31 cellular contexts compared by ENCODE assay signal in the genomic region with DNA sequence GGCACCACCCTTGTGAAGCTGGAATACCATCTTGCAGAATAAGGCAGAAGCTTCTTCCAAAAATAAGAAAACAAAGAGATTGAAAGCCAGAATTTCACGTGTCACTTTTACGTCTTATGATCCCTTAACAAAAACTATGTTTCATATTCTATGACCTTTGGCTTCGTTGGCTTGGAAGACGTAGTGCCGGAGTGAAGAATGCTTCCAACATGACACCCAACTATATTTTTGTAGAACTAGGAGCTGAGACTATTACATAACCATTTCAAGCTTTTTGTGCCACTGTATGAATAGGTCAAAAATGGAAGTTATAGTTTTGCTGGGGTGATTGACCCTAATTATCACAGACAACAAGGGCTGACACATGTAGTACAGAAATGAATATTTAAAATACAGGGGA.
DNase-seq lines count a peak whose midpoint lies in the region; ATAC-seq and TF ChIP-seq lines count a peak whose summit lies in the region.
"Had no signal": no experiment of that assay in that cellular context is flagged by ENCODE, and none has a peak within 500 bp of the region (broad histone marks: within the 10 kb centered on the region; RNA-seq: fewer than 3 reads in every experiment).

No MANE protein-coding gene starts in this region.

- ATAC-seq in Right ventricle myocardium superior (ENCODE audit: poor library complexity) (peak; percentile 48), right cardiac atrium (no peak), left ventricle myocardium superior (peak; percentile 68)
- ATAC-seq: A549; CD8-positive, alpha-beta T cell had no signal

- intact Hi-C loops in Right ventricle myocardium superior (cut with DNase I) (no loop called here), left ventricle myocardium inferior (cut with micrococcal nuclease) (no loop called here), right cardiac atrium (cut with DNase I) (no loop called here), left ventricle myocardium superior (cut with micrococcal nuclease) (no loop called here), cardiac septum (cut with DNase I) (no loop called here)

- H3K9me3 ChIP-seq in right atrium auricular region (no peaks in the 10 kb centered on the region), left ventricle myocardium inferior (replicated peaks) (no peaks in the 10 kb centered on the region), right cardiac atrium (ENCODE audit: control insufficient read depth, low read length) (no peaks in the 10 kb centered on the region)
- H3K9me3 ChIP-seq: A549; BE2C; BLaER1; BLaER1 treated with 17β-estradiol and CSF1 and Interleukin-3, amounts not matched to agents 10 nM and 100 nM; Caco-2 had no signal

- no peak overlapping the region for H3K4me3 ChIP-seq in right atrium auricular region
- no peak overlapping the region for H3K4me3 ChIP-seq in left ventricle myocardium inferior
- H3K4me3 ChIP-seq in right cardiac atrium (ENCODE audit: low read length) = no peak overlapping the region
- H3K4me3 ChIP-seq: A549; BLaER1; BLaER1 treated with 17β-estradiol and CSF1 and Interleukin-3, amounts not matched to agents 10 nM and 100 nM had no signal

- no peak for TF ChIP-seq CTCF in right atrium auricular region (IDR thresholded peaks at IDR 0.05)
- no peak for TF ChIP-seq CTCF in left ventricle myocardium inferior (IDR thresholded peaks at IDR 0.05; ENCODE audit: borderline replicate concordance)

- H3K27ac ChIP-seq in right atrium auricular region (no peak overlapping the region), left ventricle myocardium inferior (replicated peaks) (peak overlapping the region; percentile 22), right cardiac atrium (ENCODE audit: low read length) (no peak overlapping the region)
- H3K27ac ChIP-seq: 22Rv1; A549; BLaER1; BLaER1 treated with 17β-estradiol and CSF1 and Interleukin-3, amounts not matched to agents 10 nM and 100 nM; C4-2B had no signal

- DNase-seq in Right ventricle myocardium superior = no peak
- DNase-seq in right atrium auricular region (ENCODE audit: low spot score) = no peak
- DNase-seq in left ventricle myocardium inferior = no peak
- no peak for DNase-seq in right cardiac atrium
- DNase-seq in left ventricle myocardium superior = no peak
- no peak for DNase-seq in cardiac septum (ENCODE audit: low spot score)
- DNase-seq: 8988T; ACHN; AML-193; BE2C; C1 segment of cervical spinal cord; Caco-2; Calu3; CD4-positive, alpha-beta memory T cell; CD4-positive, alpha-beta T cell; CD4-positive, CD25-positive, alpha-beta regulatory T cell; CD8-positive, alpha-beta memory T cell; CD8-positive, alpha-beta T cell; COR-L47; DMS 273 treated with DMSO at 0.1 percent for 48 hours; DMS153; DMS53; DMS79; DMS79 treated with DMSO at 0.1 percent for 48 hours; DND-41; EL had no signal

- H3K36me3 ChIP-seq in right atrium auricular region (no peaks in the 10 kb centered on the region), left ventricle myocardium inferior (no peaks in the 10 kb centered on the region)
- H3K36me3 ChIP-seq: BE2C; BLaER1; BLaER1 treated with 17β-estradiol and CSF1 and Interleukin-3, amounts not matched to agents 10 nM and 100 nM had no signal

- H3K27me3 ChIP-seq in right atrium auricular region = no peaks in the 10 kb centered on the region
- no peaks in the 10 kb centered on the region for H3K27me3 ChIP-seq in left ventricle myocardium inferior (ENCODE audit: low read depth)
- no peaks in the 10 kb centered on the region for H3K27me3 ChIP-seq in right cardiac atrium (ENCODE audit: control insufficient read depth, insufficient read depth)
- H3K27me3 ChIP-seq: BE2C; BLaER1; BLaER1 treated with 17β-estradiol and CSF1 and Interleukin-3, amounts not matched to agents 10 nM and 100 nM had no signal

- WGBS in right cardiac atrium = 75% methylated on average over 5 of the region's 5 CpGs

- no peaks in the 10 kb centered on the region for H3K4me1 ChIP-seq in right atrium auricular region
- H3K4me1 ChIP-seq in left ventricle myocardium inferior = peaks cover 16% of the 10 kb centered on the region
- H3K4me1 ChIP-seq in right cardiac atrium (ENCODE audit: control insufficient read depth, insufficient read depth, low read length) = no peaks in the 10 kb centered on the region
- H3K4me1 ChIP-seq: A549; BLaER1; BLaER1 treated with 17β-estradiol and CSF1 and Interleukin-3, amounts not matched to agents 10 nM and 100 nM; Caco-2 had no signal

Comparison
In these comparisons a context has a peak if more than half of its experiments do, and no peak if none do; other contexts are left out.
1. ATAC-seq: peak in Right ventricle myocardium superior (single experiment) and left ventricle myocardium superior (single experiment); none in right cardiac atrium (0 of 2).